Comparison of ENCODE assay signal across 8 cellular contexts in the genomic region with DNA sequence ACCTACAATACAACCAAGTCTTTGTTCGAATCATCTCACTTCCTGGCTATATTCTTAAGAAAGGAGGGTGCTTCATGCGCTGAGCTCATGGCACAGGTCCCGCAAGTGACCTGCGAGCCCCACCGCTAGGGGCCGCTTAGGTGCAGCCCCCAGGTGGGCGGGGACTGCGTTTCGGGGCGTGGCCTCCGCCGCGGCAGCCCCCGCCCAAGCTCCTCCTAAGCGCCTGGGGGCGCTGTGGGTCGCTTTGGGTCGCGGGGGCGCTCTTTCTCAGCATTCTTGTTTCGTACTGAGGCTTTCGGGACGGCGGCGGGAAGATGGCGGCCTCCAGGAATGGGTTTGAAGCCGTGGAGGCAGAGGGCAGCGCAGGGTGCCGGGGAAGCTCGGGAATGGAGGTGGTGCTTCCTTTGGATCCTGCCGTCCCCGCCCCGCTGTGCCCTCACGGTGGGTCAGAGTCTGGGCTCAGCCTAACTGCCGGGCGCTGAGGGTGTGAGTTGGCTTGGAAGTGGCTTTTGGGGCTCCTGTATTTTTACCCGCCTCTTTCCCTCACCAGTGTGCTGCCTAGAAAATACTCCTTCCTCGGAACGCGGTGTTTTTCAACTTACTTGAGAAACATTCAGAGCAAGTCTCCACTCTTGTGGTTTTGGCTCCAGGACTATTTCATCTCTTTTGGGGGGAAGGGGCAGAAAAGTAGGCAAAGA. TPM values are rescaled to one million over a fixed set of nuclear protein-coding genes. Genes with fewer than 3 reads are reported as not detected.
DNase-seq lines count a peak whose midpoint lies in the region; ATAC-seq and TF ChIP-seq lines count a peak whose summit lies in the region.

A gene with protein sequence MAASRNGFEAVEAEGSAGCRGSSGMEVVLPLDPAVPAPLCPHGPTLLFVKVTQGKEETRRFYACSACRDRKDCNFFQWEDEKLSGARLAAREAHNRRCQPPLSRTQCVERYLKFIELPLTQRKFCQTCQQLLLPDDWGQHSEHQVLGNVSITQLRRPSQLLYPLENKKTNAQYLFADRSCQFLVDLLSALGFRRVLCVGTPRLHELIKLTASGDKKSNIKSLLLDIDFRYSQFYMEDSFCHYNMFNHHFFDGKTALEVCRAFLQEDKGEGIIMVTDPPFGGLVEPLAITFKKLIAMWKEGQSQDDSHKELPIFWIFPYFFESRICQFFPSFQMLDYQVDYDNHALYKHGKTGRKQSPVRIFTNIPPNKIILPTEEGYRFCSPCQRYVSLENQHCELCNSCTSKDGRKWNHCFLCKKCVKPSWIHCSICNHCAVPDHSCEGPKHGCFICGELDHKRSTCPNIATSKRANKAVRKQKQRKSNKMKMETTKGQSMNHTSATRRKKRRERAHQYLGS (plus strand): TSS at position 279 of the 698 bp plus-strand sequence. CDS start 36 bp downstream, at position 315.

- H3K4me3 ChIP-seq in BJ (ENCODE audit: low read depth, low read length) = peak within 1 kb of the TSS; percentile 53

- H3K36me3 ChIP-seq in BJ (ENCODE audit: control insufficient read depth, insufficient read depth, low read length) = no peaks in the 10 kb centered on the region

- POLR2A ChIA-PET in BJ (lab: Charles Lee) = no interaction called here

- no peaks in the 10 kb centered on the region for H3K27me3 ChIP-seq in BJ (ENCODE audit: control insufficient read depth, insufficient read depth, low read length)

- ATAC-seq in HG03439 (IDR thresholded peaks at IDR 0.05; ENCODE audit: unreplicated experiment) (peak; percentile 87), left colon (peak; percentile 96)

- peak; percentile 91 for TF ChIP-seq CTCF in BJ (IDR thresholded peaks at IDR 0.05; ENCODE audit: insufficient read depth, low read depth, low read length)

- peak; percentile 78 for TF ChIP-seq POLR2A in GM19193 (IDR thresholded peaks at IDR 0.05; ENCODE audit: extremely low read depth, insufficient read depth, insufficient read length)

- intact Hi-C loops in left colon (cut with DNase I, micrococcal nuclease) = no loop called here

- CTCF ChIA-PET in BJ (lab: Yijun Ruan, JAX) = interaction anchor here (0.6 to 1.9 kb wide), 35 partner anchors 8 to 681 kb away, joined by 3 to 13 read pairs (median 4); no protein-coding TSS in a partner anchor

- peak; percentile 24 for DNase-seq in BJ (ENCODE audit: low read depth)
- DNase-seq in NCI-H510A (lab: John Stamatoyannopoulos, UW) = peak; percentile 65
- peak; percentile 86 for DNase-seq in activated CD4-positive, alpha-beta T cell treated with anti-CD3 and anti-CD28 coated beads for 1 hour
- peak; percentile 89 to 94 for DNase-seq in left colon
- peak; percentile 86 for DNase-seq in stimulated activated CD4-positive, alpha-beta T cell treated with anti-CD3 and anti-CD28 coated beads, Interleukin-1b, Interleukin-23, amount 100 ng/mL, for 48 hours

- H3K27ac ChIP-seq in cingulate gyrus (ENCODE audit: low read depth, low read length) = peak within 1 kb of the TSS; percentile 67

RNA-seq across cellular contexts. Expression of the gene that starts here (rescaled TPM):
- polyA plus RNA-seq in BJ (2011; rRNA removed) = 5.8 and 10.0 TPM in 2 replicates
- 6.2 and 6.8 TPM in 2 replicates for polyA minus RNA-seq in BJ (2011; rRNA and poly(A)+ RNA removed)
- total RNA-seq in left colon = 1 to 10 TPM; 7.3 to 7.7 TPM

Comparison
In these comparisons a context has a peak if more than half of its experiments do, and no peak if none do; other contexts are left out.
1. Peak in every context shown above with its lines: DNase-seq, ATAC-seq, H3K4me3 ChIP-seq and H3K27ac ChIP-seq.
2. DNase-seq: peak in every context shown above with its lines; median percentile 92 in left colon; 86 in activated CD4-positive, alpha-beta T cell treated with anti-CD3 and anti-CD28 coated beads for 1 hour; 86 in stimulated activated CD4-positive, alpha-beta T cell treated with anti-CD3 and anti-CD28 coated beads, Interleukin-1b, Interleukin-23, amount 100 ng/mL, for 48 hours; 65 in NCI-H510A; 24 in BJ.